In the genomic region with DNA sequence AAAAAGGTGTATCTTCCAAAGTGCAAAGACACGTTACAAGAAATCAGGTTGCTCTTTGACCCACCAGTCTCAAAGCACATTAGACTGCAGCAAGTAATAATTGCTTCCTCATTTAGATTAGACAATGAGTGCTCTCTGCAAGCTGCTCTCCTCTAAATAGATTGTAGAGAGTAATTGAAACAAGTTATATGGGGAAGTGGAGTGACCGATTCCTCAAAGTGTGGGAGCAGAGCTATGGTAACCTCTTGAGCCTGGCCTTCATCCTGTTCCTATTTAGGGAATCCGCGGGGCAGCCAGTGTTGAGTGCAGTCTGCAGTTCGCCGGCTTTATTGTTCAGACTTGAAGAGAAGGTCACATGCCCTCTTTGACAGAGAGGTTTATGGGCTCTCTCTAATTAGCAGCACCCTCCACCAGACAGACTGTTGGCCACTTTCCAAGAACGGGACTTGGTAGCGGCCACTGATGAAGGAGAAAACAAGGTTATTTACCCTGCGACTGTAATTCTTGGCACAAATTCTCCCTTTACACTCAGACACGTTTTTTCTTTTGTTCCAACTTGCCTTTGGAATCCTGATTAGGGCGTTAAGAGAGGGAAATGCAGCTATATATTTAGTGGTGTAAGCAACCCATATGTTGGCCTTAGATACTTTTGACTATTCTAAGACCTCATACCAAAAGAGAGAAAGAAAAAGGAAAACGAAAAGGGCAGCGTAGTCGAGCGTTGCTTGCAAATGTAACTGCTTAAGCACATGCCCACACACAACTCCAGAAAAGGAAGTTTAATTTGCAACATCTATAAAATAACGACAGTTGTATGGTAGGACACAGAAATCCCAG, we compare ENCODE assay signal across 8 cellular contexts.
DNase-seq lines count a peak whose midpoint lies in the region; ATAC-seq and TF ChIP-seq lines count a peak whose summit lies in the region.

No MANE protein-coding gene starts in this region.

- intact Hi-C loops in CD4-positive, alpha-beta memory T cell (cut with micrococcal nuclease): loop anchor here (1.0 to 2.0 kb wide), 7 partner anchors 92 to 811 kb away; a partner anchor contains a TSS

- TF ChIP-seq POLR2A in gastroesophageal sphincter (IDR thresholded peaks at IDR 0.05): no peak

- ATAC-seq in GM19035 (IDR thresholded peaks at IDR 0.05; ENCODE audit: unreplicated experiment) (peak; percentile 34), HG03108 (IDR thresholded peaks at IDR 0.05; ENCODE audit: unreplicated experiment) (peak; percentile 24), gastroesophageal sphincter (no peak)
- ATAC-seq in activated T-helper 17 cell treated with anti-CD3 and anti-CD28 coated beads, Interleukin-2, amount 50 U/mL, for 72 hours (replicated peaks): no peak

- CTCF ChIA-PET in CD4-positive, alpha-beta memory T cell (lab: Charles Lee; ENCODE audit: partially characterized antibody): interaction anchor here (0.7 to 7.7 kb wide), 55 partner anchors 7 to 496 kb away, joined by 3 to 115 read pairs (median 4); a partner anchor contains a TSS

- H3K27ac ChIP-seq in CD4-positive, alpha-beta memory T cell (ENCODE audit: low read depth, low read length): peak overlapping the region; percentile 55
- H3K27ac ChIP-seq in gastroesophageal sphincter: peak overlapping the region; percentile 89 to 99 (median 94)

- peak in 1 of 5 donors; percentile 5 for DNase-seq in CD4-positive, alpha-beta memory T cell
- DNase-seq in NCI-H2171 (lab: John Stamatoyannopoulos, UW) (peak; percentile 84), neural crest cell (ENCODE audit: low read depth, low spot score) (peak; percentile 28)
- no peak for DNase-seq in activated CD4-positive, CD25-positive, alpha-beta regulatory T cell (lab: John Stamatoyannopoulos, UW)

- peaks cover 17 to 29% (median 22%) of the 10 kb centered on the region in 4 donors for H3K4me1 Mint-ChIP-seq in CD4-positive, alpha-beta memory T cell
- peaks cover 12% of the 10 kb centered on the region for H3K4me1 Mint-ChIP-seq in activated T-helper 17 cell treated with anti-CD3 and anti-CD28 coated beads, Interleukin-2, amount 50 U/mL, for 72 hours
- H3K4me1 Mint-ChIP-seq in neural crest cell: peaks cover 29% of the 10 kb centered on the region

- no peaks in the 10 kb centered on the region for H3K27me3 Mint-ChIP-seq in CD4-positive, alpha-beta memory T cell
- no peaks in the 10 kb centered on the region for H3K27me3 Mint-ChIP-seq in activated T-helper 17 cell treated with anti-CD3 and anti-CD28 coated beads, Interleukin-2, amount 50 U/mL, for 72 hours
- H3K27me3 Mint-ChIP-seq in neural crest cell (ENCODE audit: low read depth): no peaks in the 10 kb centered on the region

- peaks cover 0 to 2% of the 10 kb centered on the region in 2 donors for H3K36me3 Mint-ChIP-seq in CD4-positive, alpha-beta memory T cell
- H3K36me3 Mint-ChIP-seq in activated T-helper 17 cell treated with anti-CD3 and anti-CD28 coated beads, Interleukin-2, amount 50 U/mL, for 72 hours (ENCODE audit: low read depth): no peaks in the 10 kb centered on the region
- H3K36me3 Mint-ChIP-seq in neural crest cell (ENCODE audit: low read depth): no peaks in the 10 kb centered on the region

- WGBS in gastroesophageal sphincter (ENCODE audit: low coverage in 1 of 2), 2 donors: 0 to 7% methylated on average over 10 to 16 of the region's 16 CpGs

- peak overlapping the region; percentile 31 to 95 (median 91) for H3K27ac Mint-ChIP-seq in CD4-positive, alpha-beta memory T cell
- H3K27ac Mint-ChIP-seq in activated T-helper 17 cell treated with anti-CD3 and anti-CD28 coated beads, Interleukin-2, amount 50 U/mL, for 72 hours: peak overlapping the region; percentile 82
- peak overlapping the region; percentile 81 for H3K27ac Mint-ChIP-seq in neural crest cell (ENCODE audit: unreplicated experiment)

- no peak for TF ChIP-seq EP300 in gastroesophageal sphincter (IDR thresholded peaks at IDR 0.05)

- TF ChIP-seq CTCF in gastroesophageal sphincter (IDR thresholded peaks at IDR 0.05) (no peak), neural crest cell (conservative IDR thresholded peaks at IDR 0.05) (no peak)

- H3K4me3 Mint-ChIP-seq in CD4-positive, alpha-beta memory T cell: peak overlapping the region; percentile 92 to 97 (median 95)
- peak overlapping the region; percentile 80 for H3K4me3 Mint-ChIP-seq in activated T-helper 17 cell treated with anti-CD3 and anti-CD28 coated beads, Interleukin-2, amount 50 U/mL, for 72 hours
- peak overlapping the region; percentile 95 for H3K4me3 Mint-ChIP-seq in neural crest cell

- no peaks in the 10 kb centered on the region for H3K9me3 ChIP-seq in CD4-positive, alpha-beta memory T cell (ENCODE audit: control insufficient read depth in 1 of 2, low read length in 2 of 2)
- H3K9me3 ChIP-seq in gastroesophageal sphincter: no peaks in the 10 kb centered on the region

- no peaks in the 10 kb centered on the region for H3K27me3 ChIP-seq in CD4-positive, alpha-beta memory T cell (ENCODE audit: insufficient read depth, low read length)
- H3K27me3 ChIP-seq in gastroesophageal sphincter: no peaks in the 10 kb centered on the region

- H3K4me1 ChIP-seq in CD4-positive, alpha-beta memory T cell (ENCODE audit: insufficient read depth, low read length): peaks cover 28% of the 10 kb centered on the region
- peaks cover 0 to 29% (median 9%) of the 10 kb centered on the region in 3 donors for H3K4me1 ChIP-seq in gastroesophageal sphincter

- POLR2A ChIA-PET in CD4-positive, alpha-beta memory T cell (lab: Charles Lee; ENCODE audit: partially characterized antibody): interaction anchor here (0.7 to 3.4 kb wide), 10 partner anchors 91 to 496 kb away, joined by 3 to 40 read pairs (median 4); a partner anchor contains a TSS

- peak overlapping the region; percentile 59 to 70 for H3K4me3 ChIP-seq in CD4-positive, alpha-beta memory T cell (ENCODE audit: low read length in 2 of 2)
- H3K4me3 ChIP-seq in gastroesophageal sphincter: peak overlapping the region; percentile 47 to 65

- H3K36me3 ChIP-seq in CD4-positive, alpha-beta memory T cell (ENCODE audit: insufficient read depth, low read length): no peaks in the 10 kb centered on the region
- no peaks in the 10 kb centered on the region for H3K36me3 ChIP-seq in gastroesophageal sphincter

- no peaks in the 10 kb centered on the region for H3K9me3 Mint-ChIP-seq in CD4-positive, alpha-beta memory T cell
- H3K9me3 Mint-ChIP-seq in activated T-helper 17 cell treated with anti-CD3 and anti-CD28 coated beads, Interleukin-2, amount 50 U/mL, for 72 hours: no peaks in the 10 kb centered on the region
- no peaks in the 10 kb centered on the region for H3K9me3 Mint-ChIP-seq in neural crest cell

Comparison
In these comparisons a context has a peak if more than half of its experiments do, and no peak if none do; other contexts are left out.
1. DNase-seq: peak in NCI-H2171 (single experiment) and neural crest cell (single experiment); none in activated CD4-positive, CD25-positive, alpha-beta regulatory T cell (0 of 4).
2. ATAC-seq: peak in GM19035 (single experiment) and HG03108 (single experiment); none in activated T-helper 17 cell treated with anti-CD3 and anti-CD28 coated beads, Interleukin-2, amount 50 U/mL, for 72 hours (single experiment) and gastroesophageal sphincter (single experiment).
3. Peak in every context shown above with its lines, with median percentiles within 50 percentile points of each other: H3K27ac Mint-ChIP-seq and H3K4me3 Mint-ChIP-seq.